In the genomic region with DNA sequence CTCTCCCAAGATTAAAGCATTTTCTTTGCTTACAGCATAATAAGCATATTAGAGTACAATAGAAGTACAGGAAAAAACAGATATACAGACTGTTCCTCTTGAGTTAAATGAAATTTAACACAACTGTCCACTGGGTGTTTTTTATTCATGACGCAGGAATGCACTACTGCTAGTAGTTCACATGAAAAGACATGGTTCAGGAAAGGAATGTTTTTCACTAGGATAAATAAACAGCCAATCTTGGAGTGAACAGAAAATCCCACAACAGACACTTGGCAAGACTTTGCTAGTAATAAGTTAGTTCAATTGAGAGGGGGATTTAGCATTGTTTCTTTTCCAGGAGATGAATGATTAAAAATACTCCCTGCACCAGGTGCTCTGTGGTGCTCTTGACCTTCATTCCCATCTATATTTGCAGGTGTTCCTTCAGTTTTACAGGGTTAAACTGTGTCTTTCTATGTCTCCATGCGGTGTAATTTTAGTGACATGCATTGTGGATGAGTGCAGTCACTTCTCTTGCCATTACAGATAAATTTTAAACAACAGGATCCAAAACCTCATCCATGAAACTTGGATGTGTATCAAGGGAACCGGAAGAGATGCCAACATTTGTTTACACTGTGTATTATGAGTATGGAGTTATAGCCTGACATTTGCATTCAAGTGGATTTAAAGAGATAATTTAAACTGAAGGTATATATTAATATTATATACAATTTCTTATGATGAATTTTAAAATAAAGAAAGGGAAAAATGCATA, we compare ENCODE assay signal across 2 cellular contexts.
TF ChIP-seq lines count a peak whose summit lies in the region.

No MANE protein-coding gene starts in this region.

TF ChIP-seq in HEK293T, 16 proteins besides CTCF, POLR2A, EP300 and RAD21 (continued from another document):
- TF ChIP-seq L3MBTL2 (conservative IDR thresholded peaks at IDR 0.05) (no peak), ARNT (IDR thresholded peaks at IDR 0.05) (no peak), ELF4 (IDR thresholded peaks at IDR 0.05) (no peak), TARDBP (IDR thresholded peaks at IDR 0.05) (no peak), LEF1 (IDR thresholded peaks at IDR 0.05; ENCODE audit: borderline replicate concordance) (no peak), FOXK2 (IDR thresholded peaks at IDR 0.05) (no peak), FOXM1 (IDR thresholded peaks at IDR 0.05; ENCODE audit: borderline replicate concordance) (no peak), CTBP1 (IDR thresholded peaks at IDR 0.05; ENCODE audit: borderline replicate concordance) (no peak)
- TF ChIP-seq, protein P1, sequence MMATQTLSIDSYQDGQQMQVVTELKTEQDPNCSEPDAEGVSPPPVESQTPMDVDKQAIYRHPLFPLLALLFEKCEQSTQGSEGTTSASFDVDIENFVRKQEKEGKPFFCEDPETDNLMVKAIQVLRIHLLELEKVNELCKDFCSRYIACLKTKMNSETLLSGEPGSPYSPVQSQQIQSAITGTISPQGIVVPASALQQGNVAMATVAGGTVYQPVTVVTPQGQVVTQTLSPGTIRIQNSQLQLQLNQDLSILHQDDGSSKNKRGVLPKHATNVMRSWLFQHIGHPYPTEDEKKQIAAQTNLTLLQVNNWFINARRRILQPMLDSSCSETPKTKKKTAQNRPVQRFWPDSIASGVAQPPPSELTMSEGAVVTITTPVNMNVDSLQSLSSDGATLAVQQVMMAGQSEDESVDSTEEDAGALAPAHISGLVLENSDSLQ (IDR thresholded peaks at IDR 0.05), result no peak

TF ChIP-seq in HepG2, 621 proteins besides CTCF, POLR2A, EP300 and RAD21 (continued from another document):
- TF ChIP-seq, protein P2, sequence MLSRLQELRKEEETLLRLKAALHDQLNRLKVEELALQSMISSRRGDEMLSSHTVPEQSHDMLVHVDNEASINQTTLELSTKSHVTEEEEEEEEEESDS (CRISPR knock-in tag; IDR thresholded peaks at IDR 0.05; ENCODE audit: borderline replicate concordance), result no peak
- TF ChIP-seq MIER3 (CRISPR knock-in tag; IDR thresholded peaks at IDR 0.05; ENCODE audit: borderline replicate concordance) (no peak), TARDBP (CRISPR knock-in tag; IDR thresholded peaks at IDR 0.05) (no peak), NFYB (CRISPR knock-in tag; IDR thresholded peaks at IDR 0.05) (no peak), ZNF619 (CRISPR knock-in tag; IDR thresholded peaks at IDR 0.05) (no peak), BRCA1 (CRISPR knock-in tag; IDR thresholded peaks at IDR 0.05) (no peak), SRSF9 (IDR thresholded peaks at IDR 0.05; ENCODE audit: borderline replicate concordance, insufficient read depth, low read depth, low read length, poor library complexity, severe bottlenecking) (no peak), ZNF382 (CRISPR knock-in tag; IDR thresholded peaks at IDR 0.05; ENCODE audit: borderline replicate concordance) (no peak), SIN3B (IDR thresholded peaks at IDR 0.05; ENCODE audit: low read length) (no peak), MAFK (conservative IDR thresholded peaks at IDR 0.05 in 1 of 2, IDR thresholded peaks at IDR 0.05 in 1 of 2; ENCODE audit: low read length in 2 of 2) (no peak), NPAS2 (CRISPR knock-in tag; IDR thresholded peaks at IDR 0.05; ENCODE audit: borderline replicate concordance) (no peak), HNRNPH1 (optimal IDR thresholded peaks at IDR 0.05; ENCODE audit: low read depth, low read length) (no peak), SP4 (CRISPR knock-in tag; IDR thresholded peaks at IDR 0.05) (no peak), ZNF766 (CRISPR knock-in tag; IDR thresholded peaks at IDR 0.05; ENCODE audit: borderline replicate concordance) (no peak), JUN (CRISPR knock-in tag; IDR thresholded peaks at IDR 0.05) (no peak), PITX1 (CRISPR knock-in tag; IDR thresholded peaks at IDR 0.05) (no peak), ZFP41 (CRISPR knock-in tag; IDR thresholded peaks at IDR 0.05; ENCODE audit: borderline replicate concordance) (no peak)
- TF ChIP-seq, protein P3, sequence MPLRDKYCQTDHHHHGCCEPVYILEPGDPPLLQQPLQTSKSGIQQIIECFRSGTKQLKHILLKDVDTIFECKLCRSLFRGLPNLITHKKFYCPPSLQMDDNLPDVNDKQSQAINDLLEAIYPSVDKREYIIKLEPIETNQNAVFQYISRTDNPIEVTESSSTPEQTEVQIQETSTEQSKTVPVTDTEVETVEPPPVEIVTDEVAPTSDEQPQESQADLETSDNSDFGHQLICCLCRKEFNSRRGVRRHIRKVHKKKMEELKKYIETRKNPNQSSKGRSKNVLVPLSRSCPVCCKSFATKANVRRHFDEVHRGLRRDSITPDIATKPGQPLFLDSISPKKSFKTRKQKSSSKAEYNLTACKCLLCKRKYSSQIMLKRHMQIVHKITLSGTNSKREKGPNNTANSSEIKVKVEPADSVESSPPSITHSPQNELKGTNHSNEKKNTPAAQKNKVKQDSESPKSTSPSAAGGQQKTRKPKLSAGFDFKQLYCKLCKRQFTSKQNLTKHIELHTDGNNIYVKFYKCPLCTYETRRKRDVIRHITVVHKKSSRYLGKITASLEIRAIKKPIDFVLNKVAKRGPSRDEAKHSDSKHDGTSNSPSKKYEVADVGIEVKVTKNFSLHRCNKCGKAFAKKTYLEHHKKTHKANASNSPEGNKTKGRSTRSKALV (CRISPR knock-in tag; IDR thresholded peaks at IDR 0.05), result no peak
- TF ChIP-seq, protein P4, sequence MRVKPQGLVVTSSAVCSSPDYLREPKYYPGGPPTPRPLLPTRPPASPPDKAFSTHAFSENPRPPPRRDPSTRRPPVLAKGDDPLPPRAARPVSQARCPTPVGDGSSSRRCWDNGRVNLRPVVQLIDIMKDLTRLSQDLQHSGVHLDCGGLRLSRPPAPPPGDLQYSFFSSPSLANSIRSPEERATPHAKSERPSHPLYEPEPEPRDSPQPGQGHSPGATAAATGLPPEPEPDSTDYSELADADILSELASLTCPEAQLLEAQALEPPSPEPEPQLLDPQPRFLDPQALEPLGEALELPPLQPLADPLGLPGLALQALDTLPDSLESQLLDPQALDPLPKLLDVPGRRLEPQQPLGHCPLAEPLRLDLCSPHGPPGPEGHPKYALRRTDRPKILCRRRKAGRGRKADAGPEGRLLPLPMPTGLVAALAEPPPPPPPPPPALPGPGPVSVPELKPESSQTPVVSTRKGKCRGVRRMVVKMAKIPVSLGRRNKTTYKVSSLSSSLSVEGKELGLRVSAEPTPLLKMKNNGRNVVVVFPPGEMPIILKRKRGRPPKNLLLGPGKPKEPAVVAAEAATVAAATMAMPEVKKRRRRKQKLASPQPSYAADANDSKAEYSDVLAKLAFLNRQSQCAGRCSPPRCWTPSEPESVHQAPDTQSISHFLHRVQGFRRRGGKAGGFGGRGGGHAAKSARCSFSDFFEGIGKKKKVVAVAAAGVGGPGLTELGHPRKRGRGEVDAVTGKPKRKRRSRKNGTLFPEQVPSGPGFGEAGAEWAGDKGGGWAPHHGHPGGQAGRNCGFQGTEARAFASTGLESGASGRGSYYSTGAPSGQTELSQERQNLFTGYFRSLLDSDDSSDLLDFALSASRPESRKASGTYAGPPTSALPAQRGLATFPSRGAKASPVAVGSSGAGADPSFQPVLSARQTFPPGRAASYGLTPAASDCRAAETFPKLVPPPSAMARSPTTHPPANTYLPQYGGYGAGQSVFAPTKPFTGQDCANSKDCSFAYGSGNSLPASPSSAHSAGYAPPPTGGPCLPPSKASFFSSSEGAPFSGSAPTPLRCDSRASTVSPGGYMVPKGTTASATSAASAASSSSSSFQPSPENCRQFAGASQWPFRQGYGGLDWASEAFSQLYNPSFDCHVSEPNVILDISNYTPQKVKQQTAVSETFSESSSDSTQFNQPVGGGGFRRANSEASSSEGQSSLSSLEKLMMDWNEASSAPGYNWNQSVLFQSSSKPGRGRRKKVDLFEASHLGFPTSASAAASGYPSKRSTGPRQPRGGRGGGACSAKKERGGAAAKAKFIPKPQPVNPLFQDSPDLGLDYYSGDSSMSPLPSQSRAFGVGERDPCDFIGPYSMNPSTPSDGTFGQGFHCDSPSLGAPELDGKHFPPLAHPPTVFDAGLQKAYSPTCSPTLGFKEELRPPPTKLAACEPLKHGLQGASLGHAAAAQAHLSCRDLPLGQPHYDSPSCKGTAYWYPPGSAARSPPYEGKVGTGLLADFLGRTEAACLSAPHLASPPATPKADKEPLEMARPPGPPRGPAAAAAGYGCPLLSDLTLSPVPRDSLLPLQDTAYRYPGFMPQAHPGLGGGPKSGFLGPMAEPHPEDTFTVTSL (CRISPR knock-in tag; IDR thresholded peaks at IDR 0.05; ENCODE audit: borderline replicate concordance), result no peak
